ENCODE assay signal across 8 cellular contexts in the genomic region with DNA sequence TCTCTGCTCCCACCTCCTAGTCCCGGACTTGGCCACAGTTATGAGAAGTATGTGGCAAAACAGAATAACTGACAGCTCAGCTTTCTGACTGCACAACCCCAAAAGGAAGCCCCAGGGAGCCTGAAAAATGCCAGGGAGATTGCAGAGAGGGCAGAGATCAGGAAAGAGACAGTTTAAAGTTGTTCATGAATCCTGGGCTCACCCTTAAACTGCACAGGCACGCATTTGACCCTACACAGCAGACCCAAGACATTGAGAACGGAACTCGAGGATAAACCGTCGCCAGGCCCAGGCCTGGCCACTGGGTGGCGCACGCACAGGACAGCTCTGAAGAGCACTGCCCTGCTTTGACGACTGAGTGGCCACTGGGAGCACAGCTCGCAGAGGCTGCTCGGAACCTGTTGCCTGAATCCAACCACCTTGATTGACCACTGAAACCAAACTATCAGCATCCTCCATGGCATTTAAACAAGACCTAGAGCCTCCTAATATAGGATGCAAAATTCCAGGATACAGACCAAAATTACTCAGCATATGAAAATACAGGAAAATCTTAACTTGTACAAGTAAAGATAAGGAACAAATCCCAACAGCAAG.
DNase-seq lines count a peak whose midpoint lies in the region; ATAC-seq and TF ChIP-seq lines count a peak whose summit lies in the region.

No MANE protein-coding gene starts in this region.

- no peaks in the 10 kb centered on the region for H3K36me3 ChIP-seq in ACC112 (ENCODE audit: insufficient read depth, low read length)
- H3K36me3 ChIP-seq in trophoblast cell (ENCODE audit: control insufficient read depth in 1 of 2, insufficient read depth in 2 of 2, low read length in 2 of 2), result no peaks in the 10 kb centered on the region

- peaks cover 74% of the 10 kb centered on the region for H3K4me1 ChIP-seq in ACC112 (ENCODE audit: control insufficient read depth, insufficient read depth, low read length, unreplicated experiment)
- H3K4me1 ChIP-seq in trophoblast cell (ENCODE audit: control insufficient read depth in 1 of 2, insufficient read depth in 2 of 2, low read length in 2 of 2), result peaks cover 8 to 12% of the 10 kb centered on the region in 2 experiments

- H3K14ac ChIP-seq in trophoblast cell (ENCODE audit: low read length), result no peak overlapping the region

- H3K27ac ChIP-seq in ACC112 (ENCODE audit: low read depth, low read length) (peak overlapping the region; percentile 73), trophoblast cell (ENCODE audit: low read depth, low read length) (peak overlapping the region; percentile 29)

- DNase-seq in NCI-H524 (lab: John Stamatoyannopoulos, UW), result peak; percentile 29 to 60
- DNase-seq in activated CD8-positive, alpha-beta memory T cell treated with anti-CD3 and anti-CD28 coated beads, Interleukin-2, amount 50 U/mL, for 48 hours, result peak; percentile 82
- DNase-seq in fibroblast of the aortic adventitia (ENCODE audit: low read depth), result peak; percentile 76
- peak; percentile 81 to 90 for DNase-seq in trophoblast cell
- DNase-seq in effector CD4-positive, alpha-beta T cell, result no peak

- no peak overlapping the region for H2AK5ac ChIP-seq in trophoblast cell (ENCODE audit: low read length)

- peak; percentile 69 for TF ChIP-seq CTCF in GM12874 (IDR thresholded peaks at IDR 0.05; ENCODE audit: insufficient read depth, low read depth, low read length)
- peak; percentile 95 for TF ChIP-seq CTCF in fibroblast of the aortic adventitia (IDR thresholded peaks at IDR 0.05; ENCODE audit: insufficient read depth, low read length)

- no peak overlapping the region for H2BK120ac ChIP-seq in trophoblast cell (ENCODE audit: insufficient read depth, low read length, poor library complexity)

- H3K4ac ChIP-seq in trophoblast cell (ENCODE audit: low read depth, low read length), result no peak overlapping the region

- H4K8ac ChIP-seq in trophoblast cell (ENCODE audit: low read depth, low read length), result no peak overlapping the region

- no peak overlapping the region for H3K23ac ChIP-seq in trophoblast cell (ENCODE audit: low read length)

- H3K4me3 ChIP-seq in ACC112 (ENCODE audit: low read depth, low read length) (peak overlapping the region; percentile 27; the same call in 1 of the 2 replicates), fibroblast of the aortic adventitia (ENCODE audit: low read depth, low read length) (no peak overlapping the region), trophoblast cell (ENCODE audit: low read depth, low read length) (no peak overlapping the region)

- no peak overlapping the region for H3K18ac ChIP-seq in trophoblast cell (ENCODE audit: low read length)

- H3K79me2 ChIP-seq in ACC112 (ENCODE audit: control insufficient read depth, insufficient read depth, low read length, unreplicated experiment), result no peaks in the 10 kb centered on the region
- no peaks in the 10 kb centered on the region for H3K79me2 ChIP-seq in trophoblast cell (ENCODE audit: control insufficient read depth, insufficient read depth, low read length, poor library complexity)

- H4K91ac ChIP-seq in trophoblast cell (ENCODE audit: low read depth, low read length), result no peak overlapping the region

- H2AFZ ChIP-seq in ACC112 (ENCODE audit: low read length, unreplicated experiment) (peak overlapping the region; percentile 97), trophoblast cell (ENCODE audit: insufficient read depth, low read length, poor library complexity) (no peak overlapping the region)

- WGBS in trophoblast cell (ENCODE audit: extremely low coverage, insufficient coverage, insufficient read length), result no CpG with 5 or more reads among the region's 11 CpGs

- H3K27me3 ChIP-seq in ACC112 (ENCODE audit: insufficient read depth, low read length) (no peaks in the 10 kb centered on the region), trophoblast cell (ENCODE audit: insufficient read depth, low read length) (no peaks in the 10 kb centered on the region)

- peaks cover 3% of the 10 kb centered on the region for H3K79me1 ChIP-seq in trophoblast cell (ENCODE audit: low read length)

- no peak overlapping the region for H2BK12ac ChIP-seq in trophoblast cell (ENCODE audit: low read length)

- H3K4me2 ChIP-seq in trophoblast cell (ENCODE audit: low read length), result peak overlapping the region; percentile 32

- ATAC-seq in HG03139 (IDR thresholded peaks at IDR 0.05; ENCODE audit: unreplicated experiment), result no peak

- H4K12ac ChIP-seq in trophoblast cell (ENCODE audit: low read depth, low read length), result no peak overlapping the region

- H3K9me3 ChIP-seq in trophoblast cell (ENCODE audit: insufficient read depth, low read depth, low read length), result no peaks in the 10 kb centered on the region

- no peak overlapping the region for H2BK5ac ChIP-seq in trophoblast cell (ENCODE audit: low read depth, low read length, poor library complexity)

- no peak overlapping the region for H3K9ac ChIP-seq in trophoblast cell (ENCODE audit: low read length)
